Comparison of ENCODE assay signal across 9 cellular contexts in genomic region chr3:156174229-156174847, GRCh38. TPM values are rescaled to one million over a fixed set of nuclear protein-coding genes. Genes with fewer than 3 reads are reported as not detected.
A peak's percentile ranks its signal among the peaks of the same experiment; 100 is the strongest.
DNase-seq lines count a peak whose midpoint lies in the region; ATAC-seq and TF ChIP-seq lines count a peak whose summit lies in the region.
"Had no signal": no experiment of that assay in that cellular context is flagged by ENCODE, and none has a peak within 500 bp of the region (broad histone marks: within the 10 kb centered on the region; RNA-seq: fewer than 3 reads in every experiment).

No MANE protein-coding gene starts in this region.

- DNase-seq in NCI-H1417 (lab: John Stamatoyannopoulos, UW): peak in 2 of 3 experiments; percentile 25 to 63
- DNase-seq in NCI-H1417 treated with DMSO at 0.1 percent for 48 hours (lab: John Stamatoyannopoulos, UW): no peak
- DNase-seq in RPMI7951 (ENCODE audit: low read depth): peak; percentile 75
- peak; percentile 53 for DNase-seq in globus pallidus (ENCODE audit: low spot score)
- no peak for DNase-seq in smooth muscle cell (lab: John Stamatoyannopoulos, UW; ENCODE audit: unreplicated experiment)
- DNase-seq in tibial artery: no peak
- DNase-seq in SW 1271 (lab: John Stamatoyannopoulos, UW): no peak

- TF ChIP-seq CTCF in smooth muscle cell (IDR thresholded peaks at IDR 0.05; ENCODE audit: borderline replicate concordance, insufficient read depth, poor library complexity, severe bottlenecking): peak; percentile 62
- TF ChIP-seq CTCF in tibial artery (IDR thresholded peaks at IDR 0.05): peak in 1 of 2 experiments; percentile 11

- H2AFZ ChIP-seq in smooth muscle cell (ENCODE audit: low read depth): no peak overlapping the region

- no peak overlapping the region for H3K9ac ChIP-seq in smooth muscle cell (ENCODE audit: low read depth)
- H3K9ac ChIP-seq: BLaER1 had no signal

- ATAC-seq in HG03175 (IDR thresholded peaks at IDR 0.05; ENCODE audit: unreplicated experiment): no peak

- no peak overlapping the region for H3K4me2 ChIP-seq in smooth muscle cell
- H3K4me2 ChIP-seq: BLaER1 had no signal

- H3K27me3 ChIP-seq in smooth muscle cell (ENCODE audit: low read depth): no peaks in the 10 kb centered on the region
- no peaks in the 10 kb centered on the region for H3K27me3 ChIP-seq in tibial artery
- H3K27me3 ChIP-seq: BLaER1 had no signal

- H3K9me3 ChIP-seq in smooth muscle cell (replicated peaks; ENCODE audit: low read depth) (no peaks in the 10 kb centered on the region), tibial artery (no peaks in the 10 kb centered on the region)

- intact Hi-C loops in tibial artery (cut with DNase I; ENCODE audit: low total_unique reads): no loop called here

- no peaks in the 10 kb centered on the region for H3F3A ChIP-seq in smooth muscle cell (ENCODE audit: low read depth)

- H3K27ac ChIP-seq in smooth muscle cell (ENCODE audit: low read depth) (no peak overlapping the region), tibial artery (no peak overlapping the region)
- H3K27ac ChIP-seq: BLaER1 had no signal

- H3K36me3 ChIP-seq in smooth muscle cell (ENCODE audit: low read depth): no peaks in the 10 kb centered on the region
- no peaks in the 10 kb centered on the region for H3K36me3 ChIP-seq in tibial artery
- H3K36me3 ChIP-seq: BLaER1 had no signal

- no peaks in the 10 kb centered on the region for H3K4me1 ChIP-seq in smooth muscle cell (ENCODE audit: low read depth)
- H3K4me1 ChIP-seq in tibial artery: peaks cover 0 to 41% (median 0%) of the 10 kb centered on the region in 4 donors
- H3K4me1 ChIP-seq: BLaER1 had no signal

- no peaks in the 10 kb centered on the region for H3K79me2 ChIP-seq in smooth muscle cell (ENCODE audit: low read depth)

- H4K20me1 ChIP-seq in smooth muscle cell (ENCODE audit: low read depth): no peaks in the 10 kb centered on the region
- H4K20me1 ChIP-seq: BLaER1 had no signal

- 92% methylated on average over 4 of the region's 4 CpGs for WGBS in smooth muscle cell (ENCODE audit: low lambda C conversion rate)

- H3K4me3 ChIP-seq in smooth muscle cell: no peak overlapping the region
- H3K4me3 ChIP-seq in tibial artery: no peak overlapping the region
- H3K4me3 ChIP-seq: BLaER1 had no signal

RNA-seq across cellular contexts. Expression of gene KCNAB1, which starts 54.0 kb away (rescaled TPM):
- total RNA-seq in RPMI7951 (2014; rRNA removed; shearing (Covaris generic)): 0.29 and 0.96 TPM in 2 replicates
- 0.22 and 0.36 TPM in 2 replicates for total RNA-seq in smooth muscle cell
- polyA plus RNA-seq in smooth muscle cell: 0.96 and 1.0 TPM in 2 replicates

Comparison
In these comparisons a context has a peak if more than half of its experiments do, and no peak if none do; other contexts are left out.
1. DNase-seq: peak in NCI-H1417 (2 of 3), RPMI7951 (single experiment) and globus pallidus (single experiment); none in NCI-H1417 treated with DMSO at 0.1 percent for 48 hours (single experiment), smooth muscle cell (single experiment), tibial artery (0 of 2) and SW 1271 (0 of 2).